24 cellular contexts compared by ENCODE assay signal in genomic region chr3:65265511-65265910, GRCh38.
"Had no signal": no experiment of that assay in that cellular context is flagged by ENCODE, and none has a peak within 500 bp of the region (broad histone marks: within the 10 kb centered on the region; RNA-seq: fewer than 3 reads in every experiment).

No MANE protein-coding gene starts in this region.

- H3K9me3 Mint-ChIP-seq: memory B cell; stimulated activated naive CD8-positive, alpha-beta T cell treated with anti-CD3 and anti-CD28 coated beads, Interleukin-15, amount 100 ng/mL, for 72 hours had no signal

- DNase-seq: activated B cell treated with CpG ODN at 0.5 μM for 24 hours; activated CD4-positive, alpha-beta T cell treated with anti-CD3 and anti-CD28 coated beads for 4 hours; activated CD4-positive, alpha-beta T cell treated with anti-CD3 and anti-CD28 coated beads, Interleukin-2, amount 50 U/mL, for 48 hours; activated effector memory CD4-positive, alpha-beta T cell treated with anti-CD3 and anti-CD28 coated beads, Interleukin-2, amount 50 U/mL, for 16 hours; activated naive CD4-positive, alpha-beta T cell treated with anti-CD3 and anti-CD28 coated beads, Interleukin-2, amount 50 U/mL, for 16 hours; activated naive CD8-positive, alpha-beta T cell treated with anti-CD3 and anti-CD28 coated beads, Interleukin-2, amount 50 U/mL, for 24 hours; anterior cingulate cortex; brain microvascular endothelial cell; effector memory CD8-positive, alpha-beta T cell; esophagus squamous epithelium; head of caudate nucleus; naive thymus-derived CD4-positive, alpha-beta T cell; pancreas; psoas muscle; stimulated activated CD4-positive, alpha-beta T cell treated with anti-CD3 and anti-CD28 coated beads, Interleukin-2, amount 100 ng/mL, for 24 hours; stimulated activated naive CD8-positive, alpha-beta T cell treated with anti-CD3 and anti-CD28 coated beads, Interleukin-15, amount 100 ng/mL, for 72 hours; T-helper 9 cell; tibial artery had no signal

- H3K9me3 ChIP-seq: pancreas, tibial artery had no signal

- H3K27ac Mint-ChIP-seq: activated B cell treated with CpG ODN at 0.5 μM for 24 hours; activated naive CD8-positive, alpha-beta T cell treated with anti-CD3 and anti-CD28 coated beads, Interleukin-2, amount 50 U/mL, for 24 hours; effector memory CD8-positive, alpha-beta T cell; memory B cell; naive thymus-derived CD4-positive, alpha-beta T cell; stimulated activated effector memory CD8-positive, alpha-beta T cell treated with anti-CD3 and anti-CD28 coated beads, Interleukin-12 subunit alpha, Interleukin-12 subunit beta, amount 100 ng/mL, for 72 hours; stimulated activated naive CD8-positive, alpha-beta T cell treated with anti-CD3 and anti-CD28 coated beads, Interleukin-15, amount 100 ng/mL, for 72 hours had no signal

- H3K36me3 ChIP-seq: brain microvascular endothelial cell, esophagus squamous epithelium, gastroesophageal sphincter, pancreas, right atrium auricular region, tibial artery had no signal

- H3K27me3 Mint-ChIP-seq: activated B cell treated with CpG ODN at 0.5 μM for 24 hours; activated naive CD8-positive, alpha-beta T cell treated with anti-CD3 and anti-CD28 coated beads, Interleukin-2, amount 50 U/mL, for 24 hours; central memory CD8-positive, alpha-beta T cell; effector memory CD8-positive, alpha-beta T cell; memory B cell; stimulated activated naive CD8-positive, alpha-beta T cell treated with anti-CD3 and anti-CD28 coated beads, Interleukin-15, amount 100 ng/mL, for 72 hours had no signal

- H3K4me3 ChIP-seq: esophagus squamous epithelium, gastroesophageal sphincter, pancreas, psoas muscle, right atrium auricular region, skin epidermis, tibial artery had no signal

- H3K4me1 ChIP-seq: esophagus squamous epithelium, gastroesophageal sphincter, pancreas, psoas muscle, right atrium auricular region, tibial artery had no signal

- H3K36me3 Mint-ChIP-seq: memory B cell; naive thymus-derived CD4-positive, alpha-beta T cell; stimulated activated effector memory CD8-positive, alpha-beta T cell treated with anti-CD3 and anti-CD28 coated beads, Interleukin-12 subunit alpha, Interleukin-12 subunit beta, amount 100 ng/mL, for 72 hours had no signal

- H3K27me3 ChIP-seq: brain microvascular endothelial cell, esophagus squamous epithelium, gastroesophageal sphincter, pancreas, right atrium auricular region, tibial artery had no signal

- H3K4me3 Mint-ChIP-seq: activated B cell treated with CpG ODN at 0.5 μM for 24 hours; activated naive CD8-positive, alpha-beta T cell treated with anti-CD3 and anti-CD28 coated beads, Interleukin-2, amount 50 U/mL, for 24 hours; central memory CD8-positive, alpha-beta T cell; effector memory CD8-positive, alpha-beta T cell; memory B cell; naive thymus-derived CD4-positive, alpha-beta T cell; stimulated activated effector memory CD8-positive, alpha-beta T cell treated with anti-CD3 and anti-CD28 coated beads, Interleukin-12 subunit alpha, Interleukin-12 subunit beta, amount 100 ng/mL, for 72 hours; stimulated activated naive CD8-positive, alpha-beta T cell treated with anti-CD3 and anti-CD28 coated beads, Interleukin-15, amount 100 ng/mL, for 72 hours had no signal

- H3K4me1 Mint-ChIP-seq: activated B cell treated with CpG ODN at 0.5 μM for 24 hours; activated naive CD8-positive, alpha-beta T cell treated with anti-CD3 and anti-CD28 coated beads, Interleukin-2, amount 50 U/mL, for 24 hours; central memory CD8-positive, alpha-beta T cell; memory B cell; naive thymus-derived CD4-positive, alpha-beta T cell; stimulated activated effector memory CD8-positive, alpha-beta T cell treated with anti-CD3 and anti-CD28 coated beads, Interleukin-12 subunit alpha, Interleukin-12 subunit beta, amount 100 ng/mL, for 72 hours; stimulated activated naive CD8-positive, alpha-beta T cell treated with anti-CD3 and anti-CD28 coated beads, Interleukin-15, amount 100 ng/mL, for 72 hours had no signal

- H3K27ac ChIP-seq: brain microvascular endothelial cell, esophagus squamous epithelium, gastroesophageal sphincter, pancreas, psoas muscle, right atrium auricular region, skin epidermis, tibial artery had no signal
